ENCODE assay signal across 1 cellular context in the genomic region with DNA sequence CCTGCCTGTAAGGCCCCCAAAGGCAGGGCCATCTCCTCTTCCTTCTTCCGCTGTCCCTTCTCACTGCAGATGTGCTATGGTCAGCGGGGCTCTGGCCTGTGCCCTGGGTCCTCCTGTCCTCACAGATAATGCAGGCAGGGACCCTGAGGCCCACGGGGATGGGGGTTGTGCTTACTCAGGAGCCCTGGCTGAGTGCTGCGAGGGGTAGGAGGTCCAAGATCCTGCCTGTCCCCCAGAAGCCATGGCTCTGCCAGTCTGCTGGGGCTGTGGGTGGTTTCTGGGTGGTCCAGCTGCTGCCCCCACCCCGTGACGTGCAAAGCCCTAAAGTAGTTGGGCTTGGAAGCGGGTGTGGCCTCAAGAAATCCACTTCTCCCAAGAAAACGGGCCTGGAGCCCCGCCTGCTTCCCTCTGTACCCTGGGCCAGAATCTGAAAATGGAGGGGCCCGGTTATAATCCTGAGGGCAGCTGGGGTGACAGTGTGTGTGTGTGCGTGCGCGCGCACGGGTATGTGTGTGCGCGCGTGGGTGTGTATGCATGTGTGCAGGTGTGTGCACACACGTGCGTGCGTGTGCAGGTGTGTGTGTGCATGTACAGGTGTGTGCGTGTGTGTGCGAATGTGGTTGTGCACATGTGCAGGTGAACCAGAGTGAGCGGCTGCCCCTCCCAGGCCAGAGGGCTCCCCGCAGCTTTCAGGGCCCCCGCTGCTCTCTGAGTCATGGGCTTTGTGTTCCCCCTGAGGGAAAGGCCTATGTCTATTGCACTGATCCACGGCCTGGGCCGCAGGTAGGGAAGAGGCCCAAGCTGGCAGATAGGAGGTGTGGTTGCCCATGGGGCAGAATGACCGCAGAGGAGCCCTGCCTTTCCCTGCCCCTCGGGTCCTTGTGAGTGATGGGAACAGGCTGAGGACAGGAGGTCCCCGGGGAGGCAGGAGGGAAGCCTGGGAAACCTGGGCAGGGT.
TF ChIP-seq lines count a peak whose summit lies in the region.

No MANE protein-coding gene starts in this region.

TF ChIP-seq in GM23338, 12 proteins besides CTCF, POLR2A, EP300 and RAD21 (continued from another document):
- TF ChIP-seq, protein P1, sequence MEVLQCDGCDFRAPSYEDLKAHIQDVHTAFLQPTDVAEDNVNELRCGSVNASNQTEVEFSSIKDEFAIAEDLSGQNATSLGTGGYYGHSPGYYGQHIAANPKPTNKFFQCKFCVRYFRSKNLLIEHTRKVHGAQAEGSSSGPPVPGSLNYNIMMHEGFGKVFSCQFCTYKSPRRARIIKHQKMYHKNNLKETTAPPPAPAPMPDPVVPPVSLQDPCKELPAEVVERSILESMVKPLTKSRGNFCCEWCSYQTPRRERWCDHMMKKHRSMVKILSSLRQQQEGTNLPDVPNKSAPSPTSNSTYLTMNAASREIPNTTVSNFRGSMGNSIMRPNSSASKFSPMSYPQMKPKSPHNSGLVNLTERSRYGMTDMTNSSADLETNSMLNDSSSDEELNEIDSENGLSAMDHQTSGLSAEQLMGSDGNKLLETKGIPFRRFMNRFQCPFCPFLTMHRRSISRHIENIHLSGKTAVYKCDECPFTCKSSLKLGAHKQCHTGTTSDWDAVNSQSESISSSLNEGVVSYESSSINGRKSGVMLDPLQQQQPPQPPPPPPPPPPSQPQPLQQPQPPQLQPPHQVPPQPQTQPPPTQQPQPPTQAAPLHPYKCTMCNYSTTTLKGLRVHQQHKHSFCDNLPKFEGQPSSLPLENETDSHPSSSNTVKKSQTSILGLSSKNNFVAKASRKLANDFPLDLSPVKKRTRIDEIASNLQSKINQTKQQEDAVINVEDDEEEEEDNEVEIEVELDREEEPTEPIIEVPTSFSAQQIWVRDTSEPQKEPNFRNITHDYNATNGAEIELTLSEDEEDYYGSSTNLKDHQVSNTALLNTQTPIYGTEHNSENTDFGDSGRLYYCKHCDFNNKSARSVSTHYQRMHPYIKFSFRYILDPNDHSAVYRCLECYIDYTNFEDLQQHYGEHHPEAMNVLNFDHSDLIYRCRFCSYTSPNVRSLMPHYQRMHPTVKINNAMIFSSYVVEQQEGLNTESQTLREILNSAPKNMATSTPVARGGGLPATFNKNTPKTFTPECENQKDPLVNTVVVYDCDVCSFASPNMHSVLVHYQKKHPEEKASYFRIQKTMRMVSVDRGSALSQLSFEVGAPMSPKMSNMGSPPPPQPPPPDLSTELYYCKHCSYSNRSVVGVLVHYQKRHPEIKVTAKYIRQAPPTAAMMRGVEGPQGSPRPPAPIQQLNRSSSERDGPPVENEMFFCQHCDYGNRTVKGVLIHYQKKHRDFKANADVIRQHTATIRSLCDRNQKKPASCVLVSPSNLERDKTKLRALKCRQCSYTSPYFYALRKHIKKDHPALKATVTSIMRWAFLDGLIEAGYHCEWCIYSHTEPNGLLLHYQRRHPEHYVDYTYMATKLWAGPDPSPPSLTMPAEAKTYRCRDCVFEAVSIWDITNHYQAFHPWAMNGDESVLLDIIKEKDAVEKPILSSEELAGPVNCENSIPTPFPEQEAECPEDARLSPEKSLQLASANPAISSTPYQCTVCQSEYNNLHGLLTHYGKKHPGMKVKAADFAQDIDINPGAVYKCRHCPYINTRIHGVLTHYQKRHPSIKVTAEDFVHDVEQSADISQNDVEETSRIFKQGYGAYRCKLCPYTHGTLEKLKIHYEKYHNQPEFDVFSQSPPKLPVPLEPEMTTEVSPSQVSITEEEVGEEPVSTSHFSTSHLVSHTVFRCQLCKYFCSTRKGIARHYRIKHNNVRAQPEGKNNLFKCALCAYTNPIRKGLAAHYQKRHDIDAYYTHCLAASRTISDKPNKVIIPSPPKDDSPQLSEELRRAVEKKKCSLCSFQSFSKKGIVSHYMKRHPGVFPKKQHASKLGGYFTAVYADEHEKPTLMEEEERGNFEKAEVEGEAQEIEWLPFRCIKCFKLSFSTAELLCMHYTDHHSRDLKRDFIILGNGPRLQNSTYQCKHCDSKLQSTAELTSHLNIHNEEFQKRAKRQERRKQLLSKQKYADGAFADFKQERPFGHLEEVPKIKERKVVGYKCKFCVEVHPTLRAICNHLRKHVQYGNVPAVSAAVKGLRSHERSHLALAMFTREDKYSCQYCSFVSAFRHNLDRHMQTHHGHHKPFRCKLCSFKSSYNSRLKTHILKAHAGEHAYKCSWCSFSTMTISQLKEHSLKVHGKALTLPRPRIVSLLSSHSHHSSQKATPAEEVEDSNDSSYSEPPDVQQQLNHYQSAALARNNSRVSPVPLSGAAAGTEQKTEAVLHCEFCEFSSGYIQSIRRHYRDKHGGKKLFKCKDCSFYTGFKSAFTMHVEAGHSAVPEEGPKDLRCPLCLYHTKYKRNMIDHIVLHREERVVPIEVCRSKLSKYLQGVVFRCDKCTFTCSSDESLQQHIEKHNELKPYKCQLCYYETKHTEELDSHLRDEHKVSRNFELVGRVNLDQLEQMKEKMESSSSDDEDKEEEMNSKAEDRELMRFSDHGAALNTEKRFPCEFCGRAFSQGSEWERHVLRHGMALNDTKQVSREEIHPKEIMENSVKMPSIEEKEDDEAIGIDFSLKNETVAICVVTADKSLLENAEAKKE (CRISPR knock-in tag; IDR thresholded peaks at IDR 0.05) = no peak
- TF ChIP-seq, protein P2, sequence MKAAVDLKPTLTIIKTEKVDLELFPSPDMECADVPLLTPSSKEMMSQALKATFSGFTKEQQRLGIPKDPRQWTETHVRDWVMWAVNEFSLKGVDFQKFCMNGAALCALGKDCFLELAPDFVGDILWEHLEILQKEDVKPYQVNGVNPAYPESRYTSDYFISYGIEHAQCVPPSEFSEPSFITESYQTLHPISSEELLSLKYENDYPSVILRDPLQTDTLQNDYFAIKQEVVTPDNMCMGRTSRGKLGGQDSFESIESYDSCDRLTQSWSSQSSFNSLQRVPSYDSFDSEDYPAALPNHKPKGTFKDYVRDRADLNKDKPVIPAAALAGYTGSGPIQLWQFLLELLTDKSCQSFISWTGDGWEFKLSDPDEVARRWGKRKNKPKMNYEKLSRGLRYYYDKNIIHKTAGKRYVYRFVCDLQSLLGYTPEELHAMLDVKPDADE (IDR thresholded peaks at IDR 0.05) = no peak
- TF ChIP-seq, protein P3, sequence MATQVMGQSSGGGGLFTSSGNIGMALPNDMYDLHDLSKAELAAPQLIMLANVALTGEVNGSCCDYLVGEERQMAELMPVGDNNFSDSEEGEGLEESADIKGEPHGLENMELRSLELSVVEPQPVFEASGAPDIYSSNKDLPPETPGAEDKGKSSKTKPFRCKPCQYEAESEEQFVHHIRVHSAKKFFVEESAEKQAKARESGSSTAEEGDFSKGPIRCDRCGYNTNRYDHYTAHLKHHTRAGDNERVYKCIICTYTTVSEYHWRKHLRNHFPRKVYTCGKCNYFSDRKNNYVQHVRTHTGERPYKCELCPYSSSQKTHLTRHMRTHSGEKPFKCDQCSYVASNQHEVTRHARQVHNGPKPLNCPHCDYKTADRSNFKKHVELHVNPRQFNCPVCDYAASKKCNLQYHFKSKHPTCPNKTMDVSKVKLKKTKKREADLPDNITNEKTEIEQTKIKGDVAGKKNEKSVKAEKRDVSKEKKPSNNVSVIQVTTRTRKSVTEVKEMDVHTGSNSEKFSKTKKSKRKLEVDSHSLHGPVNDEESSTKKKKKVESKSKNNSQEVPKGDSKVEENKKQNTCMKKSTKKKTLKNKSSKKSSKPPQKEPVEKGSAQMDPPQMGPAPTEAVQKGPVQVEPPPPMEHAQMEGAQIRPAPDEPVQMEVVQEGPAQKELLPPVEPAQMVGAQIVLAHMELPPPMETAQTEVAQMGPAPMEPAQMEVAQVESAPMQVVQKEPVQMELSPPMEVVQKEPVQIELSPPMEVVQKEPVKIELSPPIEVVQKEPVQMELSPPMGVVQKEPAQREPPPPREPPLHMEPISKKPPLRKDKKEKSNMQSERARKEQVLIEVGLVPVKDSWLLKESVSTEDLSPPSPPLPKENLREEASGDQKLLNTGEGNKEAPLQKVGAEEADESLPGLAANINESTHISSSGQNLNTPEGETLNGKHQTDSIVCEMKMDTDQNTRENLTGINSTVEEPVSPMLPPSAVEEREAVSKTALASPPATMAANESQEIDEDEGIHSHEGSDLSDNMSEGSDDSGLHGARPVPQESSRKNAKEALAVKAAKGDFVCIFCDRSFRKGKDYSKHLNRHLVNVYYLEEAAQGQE (IDR thresholded peaks at IDR 0.05; ENCODE audit: unreplicated experiment) = no peak
- TF ChIP-seq ZNF114 (CRISPR knock-in tag; IDR thresholded peaks at IDR 0.05) (no peak), POLR2AphosphoS5 (IDR thresholded peaks at IDR 0.05; ENCODE audit: low read depth) (no peak), STAT1 (IDR thresholded peaks at IDR 0.05; ENCODE audit: unreplicated experiment) (no peak), EZH2phosphoT487 (IDR thresholded peaks at IDR 0.05; ENCODE audit: unreplicated experiment) (no peak), ZNF331 (CRISPR knock-in tag; IDR thresholded peaks at IDR 0.05; ENCODE audit: low read depth) (no peak), NANOG (IDR thresholded peaks at IDR 0.05; ENCODE audit: borderline replicate concordance) (no peak), CREB1 (CRISPR knock-in tag; IDR thresholded peaks at IDR 0.05; ENCODE audit: low read depth) (no peak)
